Comparison of ENCODE assay signal across 1 cellular context in the genomic region with DNA sequence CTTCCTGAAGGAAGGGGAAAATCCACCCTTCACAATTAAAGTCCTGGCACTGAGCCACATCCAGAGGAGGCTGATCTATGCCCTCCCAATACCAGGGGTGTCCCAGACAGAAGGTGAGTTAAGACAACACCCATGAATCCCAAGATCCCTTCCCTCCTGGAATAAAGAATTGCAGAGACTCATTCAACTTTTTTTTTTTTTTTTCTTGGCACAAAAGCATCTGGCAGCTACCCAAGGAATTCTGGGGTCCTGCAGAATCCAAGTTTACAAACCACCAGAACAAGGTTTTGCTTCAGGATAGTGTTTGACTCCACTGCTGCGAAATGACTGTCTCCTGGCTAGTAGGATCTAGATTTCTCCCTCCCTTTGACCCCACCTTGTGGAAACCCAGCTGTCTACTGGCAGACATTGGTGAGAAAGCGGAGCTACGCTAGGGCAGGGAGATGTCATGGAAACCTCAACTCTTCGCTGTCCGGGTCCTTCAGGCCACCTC.
TF ChIP-seq lines count a peak whose summit lies in the region.

No MANE protein-coding gene starts in this region.

TF ChIP-seq in H1, 55 proteins besides CTCF, POLR2A, EP300 and RAD21 (continued from another document):
- TF ChIP-seq, protein P1, sequence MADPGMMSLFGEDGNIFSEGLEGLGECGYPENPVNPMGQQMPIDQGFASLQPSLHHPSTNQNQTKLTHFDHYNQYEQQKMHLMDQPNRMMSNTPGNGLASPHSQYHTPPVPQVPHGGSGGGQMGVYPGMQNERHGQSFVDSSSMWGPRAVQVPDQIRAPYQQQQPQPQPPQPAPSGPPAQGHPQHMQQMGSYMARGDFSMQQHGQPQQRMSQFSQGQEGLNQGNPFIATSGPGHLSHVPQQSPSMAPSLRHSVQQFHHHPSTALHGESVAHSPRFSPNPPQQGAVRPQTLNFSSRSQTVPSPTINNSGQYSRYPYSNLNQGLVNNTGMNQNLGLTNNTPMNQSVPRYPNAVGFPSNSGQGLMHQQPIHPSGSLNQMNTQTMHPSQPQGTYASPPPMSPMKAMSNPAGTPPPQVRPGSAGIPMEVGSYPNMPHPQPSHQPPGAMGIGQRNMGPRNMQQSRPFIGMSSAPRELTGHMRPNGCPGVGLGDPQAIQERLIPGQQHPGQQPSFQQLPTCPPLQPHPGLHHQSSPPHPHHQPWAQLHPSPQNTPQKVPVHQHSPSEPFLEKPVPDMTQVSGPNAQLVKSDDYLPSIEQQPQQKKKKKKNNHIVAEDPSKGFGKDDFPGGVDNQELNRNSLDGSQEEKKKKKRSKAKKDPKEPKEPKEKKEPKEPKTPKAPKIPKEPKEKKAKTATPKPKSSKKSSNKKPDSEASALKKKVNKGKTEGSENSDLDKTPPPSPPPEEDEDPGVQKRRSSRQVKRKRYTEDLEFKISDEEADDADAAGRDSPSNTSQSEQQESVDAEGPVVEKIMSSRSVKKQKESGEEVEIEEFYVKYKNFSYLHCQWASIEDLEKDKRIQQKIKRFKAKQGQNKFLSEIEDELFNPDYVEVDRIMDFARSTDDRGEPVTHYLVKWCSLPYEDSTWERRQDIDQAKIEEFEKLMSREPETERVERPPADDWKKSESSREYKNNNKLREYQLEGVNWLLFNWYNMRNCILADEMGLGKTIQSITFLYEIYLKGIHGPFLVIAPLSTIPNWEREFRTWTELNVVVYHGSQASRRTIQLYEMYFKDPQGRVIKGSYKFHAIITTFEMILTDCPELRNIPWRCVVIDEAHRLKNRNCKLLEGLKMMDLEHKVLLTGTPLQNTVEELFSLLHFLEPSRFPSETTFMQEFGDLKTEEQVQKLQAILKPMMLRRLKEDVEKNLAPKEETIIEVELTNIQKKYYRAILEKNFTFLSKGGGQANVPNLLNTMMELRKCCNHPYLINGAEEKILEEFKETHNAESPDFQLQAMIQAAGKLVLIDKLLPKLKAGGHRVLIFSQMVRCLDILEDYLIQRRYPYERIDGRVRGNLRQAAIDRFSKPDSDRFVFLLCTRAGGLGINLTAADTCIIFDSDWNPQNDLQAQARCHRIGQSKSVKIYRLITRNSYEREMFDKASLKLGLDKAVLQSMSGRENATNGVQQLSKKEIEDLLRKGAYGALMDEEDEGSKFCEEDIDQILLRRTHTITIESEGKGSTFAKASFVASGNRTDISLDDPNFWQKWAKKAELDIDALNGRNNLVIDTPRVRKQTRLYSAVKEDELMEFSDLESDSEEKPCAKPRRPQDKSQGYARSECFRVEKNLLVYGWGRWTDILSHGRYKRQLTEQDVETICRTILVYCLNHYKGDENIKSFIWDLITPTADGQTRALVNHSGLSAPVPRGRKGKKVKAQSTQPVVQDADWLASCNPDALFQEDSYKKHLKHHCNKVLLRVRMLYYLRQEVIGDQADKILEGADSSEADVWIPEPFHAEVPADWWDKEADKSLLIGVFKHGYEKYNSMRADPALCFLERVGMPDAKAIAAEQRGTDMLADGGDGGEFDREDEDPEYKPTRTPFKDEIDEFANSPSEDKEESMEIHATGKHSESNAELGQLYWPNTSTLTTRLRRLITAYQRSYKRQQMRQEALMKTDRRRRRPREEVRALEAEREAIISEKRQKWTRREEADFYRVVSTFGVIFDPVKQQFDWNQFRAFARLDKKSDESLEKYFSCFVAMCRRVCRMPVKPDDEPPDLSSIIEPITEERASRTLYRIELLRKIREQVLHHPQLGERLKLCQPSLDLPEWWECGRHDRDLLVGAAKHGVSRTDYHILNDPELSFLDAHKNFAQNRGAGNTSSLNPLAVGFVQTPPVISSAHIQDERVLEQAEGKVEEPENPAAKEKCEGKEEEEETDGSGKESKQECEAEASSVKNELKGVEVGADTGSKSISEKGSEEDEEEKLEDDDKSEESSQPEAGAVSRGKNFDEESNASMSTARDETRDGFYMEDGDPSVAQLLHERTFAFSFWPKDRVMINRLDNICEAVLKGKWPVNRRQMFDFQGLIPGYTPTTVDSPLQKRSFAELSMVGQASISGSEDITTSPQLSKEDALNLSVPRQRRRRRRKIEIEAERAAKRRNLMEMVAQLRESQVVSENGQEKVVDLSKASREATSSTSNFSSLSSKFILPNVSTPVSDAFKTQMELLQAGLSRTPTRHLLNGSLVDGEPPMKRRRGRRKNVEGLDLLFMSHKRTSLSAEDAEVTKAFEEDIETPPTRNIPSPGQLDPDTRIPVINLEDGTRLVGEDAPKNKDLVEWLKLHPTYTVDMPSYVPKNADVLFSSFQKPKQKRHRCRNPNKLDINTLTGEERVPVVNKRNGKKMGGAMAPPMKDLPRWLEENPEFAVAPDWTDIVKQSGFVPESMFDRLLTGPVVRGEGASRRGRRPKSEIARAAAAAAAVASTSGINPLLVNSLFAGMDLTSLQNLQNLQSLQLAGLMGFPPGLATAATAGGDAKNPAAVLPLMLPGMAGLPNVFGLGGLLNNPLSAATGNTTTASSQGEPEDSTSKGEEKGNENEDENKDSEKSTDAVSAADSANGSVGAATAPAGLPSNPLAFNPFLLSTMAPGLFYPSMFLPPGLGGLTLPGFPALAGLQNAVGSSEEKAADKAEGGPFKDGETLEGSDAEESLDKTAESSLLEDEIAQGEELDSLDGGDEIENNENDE (IDR thresholded peaks at IDR 0.05; ENCODE audit: insufficient replicate concordance, low read length): no peak
- TF ChIP-seq GABPA (IDR thresholded peaks at IDR 0.05; ENCODE audit: borderline replicate concordance, insufficient read depth, low read length) (no peak), MAFK (IDR thresholded peaks at IDR 0.05; ENCODE audit: low read depth, low read length) (no peak), SRF (IDR thresholded peaks at IDR 0.05; ENCODE audit: low read depth, low read length) (no peak), TAF7 (optimal IDR thresholded peaks at IDR 0.05; ENCODE audit: borderline replicate concordance, low read depth, low read length) (no peak), HDAC6 (IDR thresholded peaks at IDR 0.05; ENCODE audit: low read depth, low read length) (no peak)
